2 cellular contexts compared by ENCODE assay signal in genomic region chr17:79991924-79992656, GRCh38.
TF ChIP-seq lines count a peak whose summit lies in the region.

No MANE protein-coding gene starts in this region.

TF ChIP-seq in K562, 482 proteins besides CTCF, POLR2A, EP300 and RAD21 (continued from another document):
- no peak for TF ChIP-seq E2F1 (CRISPR knock-in tag; IDR thresholded peaks at IDR 0.05)
- TF ChIP-seq POLR2G (IDR thresholded peaks at IDR 0.05; ENCODE audit: low read depth, low read length) = peak; percentile 35; the same call in 1 of the 2 replicates
- peak; percentile 97 for TF ChIP-seq ZSCAN29 (IDR thresholded peaks at IDR 0.05)
- no peak for TF ChIP-seq BDP1 (IDR thresholded peaks at IDR 0.05; ENCODE audit: insufficient read depth, insufficient read length)
- no peak for TF ChIP-seq THRB (CRISPR knock-in tag; conservative IDR thresholded peaks at IDR 0.05)
- 0 out of 4 replicates have a peak, but pooled peaks of 1 of the 2 experiments have one; percentile 2 for TF ChIP-seq MAZ (CRISPR knock-in tag; conservative IDR thresholded peaks at IDR 0.05 in 1 of 2, IDR thresholded peaks at IDR 0.05 in 1 of 2)
- no peak for TF ChIP-seq ZNF143 (CRISPR knock-in tag; IDR thresholded peaks at IDR 0.05)
- TF ChIP-seq GTF2A2 (tag; IDR thresholded peaks at IDR 0.05) = no peak
- TF ChIP-seq ZBTB33 (CRISPR knock-in tag; IDR thresholded peaks at IDR 0.05) = peak; percentile 55; the same call in 1 of the 2 replicates
- no peak for TF ChIP-seq IRF2 (CRISPR knock-in tag; IDR thresholded peaks at IDR 0.05)
- no peak for TF ChIP-seq ZNF740 (CRISPR knock-in tag; IDR thresholded peaks at IDR 0.05)
- TF ChIP-seq ZNF740 (tag; IDR thresholded peaks at IDR 0.05) = 0 out of 4 replicates have a peak, but pooled peaks of 1 of the 2 experiments have one; percentile 54
- no peak for TF ChIP-seq AFF1 (IDR thresholded peaks at IDR 0.05; ENCODE audit: low read depth in 1 of 2, partially characterized antibody in 2 of 2)
- TF ChIP-seq KDM1A (IDR thresholded peaks at IDR 0.05) = no peak

TF ChIP-seq in liver, 16 proteins besides CTCF, POLR2A, EP300 and RAD21 (continued from another document):
- no peak for TF ChIP-seq ZBTB33 (IDR thresholded peaks at IDR 0.05)
- TF ChIP-seq REST (IDR thresholded peaks at IDR 0.05) = peak; percentile 32
- TF ChIP-seq ATF3 (IDR thresholded peaks at IDR 0.05) = no peak
- no peak for TF ChIP-seq EGR1 (IDR thresholded peaks at IDR 0.05; ENCODE audit: low read depth in 2 of 2)
- peak; percentile 41 for TF ChIP-seq SP1 (IDR thresholded peaks at IDR 0.05)
- no peak for TF ChIP-seq TAF1 (conservative IDR thresholded peaks at IDR 0.05)
- TF ChIP-seq RXRA (IDR thresholded peaks at IDR 0.05) = peak; percentile 31 to 47
- no peak for TF ChIP-seq GABPA (IDR thresholded peaks at IDR 0.05 in 1 of 2, conservative IDR thresholded peaks at IDR 0.05 in 1 of 2)
- peak in 1 of 2 donors; percentile 20 for TF ChIP-seq HNF4A (conservative IDR thresholded peaks at IDR 0.05)
